Comparison of ENCODE assay signal across 22 cellular contexts in genomic region chr1:74686941-74687340, GRCh38. TPM values are rescaled to one million over a fixed set of nuclear protein-coding genes. Genes with fewer than 3 reads are reported as not detected.
DNase-seq lines count a peak whose midpoint lies in the region; ATAC-seq and TF ChIP-seq lines count a peak whose summit lies in the region.
"Had no signal": no experiment of that assay in that cellular context is flagged by ENCODE, and none has a peak within 500 bp of the region (broad histone marks: within the 10 kb centered on the region; RNA-seq: fewer than 3 reads in every experiment).

No MANE protein-coding gene starts in this region.

- no peak overlapping the region for H3K4me3 Mint-ChIP-seq in nephron progenitor cell
- H3K4me3 Mint-ChIP-seq: GM23338, T-helper 17 cell had no signal

- no peak overlapping the region for H2BK120ac ChIP-seq in mesendoderm (ENCODE audit: low read depth, low read length)

- H3K79me1 ChIP-seq in mesendoderm (ENCODE audit: low read length), result no peaks in the 10 kb centered on the region

- H3K27ac Mint-ChIP-seq in nephron progenitor cell, result no peak overlapping the region
- H3K27ac Mint-ChIP-seq: GM23338, T-helper 17 cell had no signal

- H3K23ac ChIP-seq in mesendoderm (ENCODE audit: low read length), result no peak overlapping the region

- DNase-seq in DMS 273 treated with DMSO at 0.1 percent for 48 hours (lab: John Stamatoyannopoulos, UW), result peak; percentile 24
- DNase-seq in NCI-H2171 (lab: John Stamatoyannopoulos, UW), result peak; percentile 10
- DNase-seq in NCI-H82 treated with DMSO at 0.1 percent for 48 hours (lab: John Stamatoyannopoulos, UW; ENCODE audit: unreplicated experiment), result peak; percentile 34
- no peak for DNase-seq in mesendoderm
- DNase-seq in nephron progenitor cell, result no peak
- no peak for DNase-seq in stimulated activated CD4-positive, alpha-beta T cell treated with anti-CD3 and anti-CD28 coated beads, Interleukin-4, amount 100 ng/mL, for 1 hour
- DNase-seq: DMS79 treated with DMSO at 0.1 percent for 48 hours, KG1, NCI-H1092, NCI-H2081 treated with DMSO at 0.1 percent for 48 hours, NCI-H226, NCI-H526 treated with DMSO at 0.1 percent for 48 hours, PC-9, RPMI8226, SW 1271, T-helper 17 cell had no signal

- peaks cover 23% of the 10 kb centered on the region for H3K4me1 Mint-ChIP-seq in nephron progenitor cell

- H4K5ac ChIP-seq in mesendoderm (ENCODE audit: low read length), result no peak overlapping the region

- no peak overlapping the region for H3K9ac ChIP-seq in mesendoderm (ENCODE audit: low read length)

- no CpG with 5 or more reads among the region's 4 CpGs for WGBS in mesendoderm (ENCODE audit: extremely low coverage, insufficient coverage, low lambda C conversion rate)

- no peak overlapping the region for H2BK5ac ChIP-seq in mesendoderm (ENCODE audit: low read length)

- H2AK5ac ChIP-seq in mesendoderm (ENCODE audit: low read length), result no peak overlapping the region

- H3K56ac ChIP-seq in mesendoderm (ENCODE audit: low read length), result no peak overlapping the region

- peak overlapping the region; percentile 6 for H4K8ac ChIP-seq in mesendoderm (ENCODE audit: low read depth, low read length)

- H3K4me2 ChIP-seq in mesendoderm (ENCODE audit: low read length), result no peak overlapping the region
- H3K4me2 ChIP-seq: GM23338, PC-9 had no signal

- no peak for ATAC-seq in GM21381 (IDR thresholded peaks at IDR 0.05; ENCODE audit: unreplicated experiment)
- ATAC-seq: GM12878, GM23338, T-helper 17 cell had no signal

- H3K4ac ChIP-seq in mesendoderm (ENCODE audit: low read depth, low read length), result no peak overlapping the region

- H3K18ac ChIP-seq in mesendoderm (ENCODE audit: low read length), result no peak overlapping the region

- H3K27ac ChIP-seq in mesendoderm (ENCODE audit: low read depth, low read length), result no peak overlapping the region
- H3K27ac ChIP-seq: PC-9, SK-N-MC had no signal

- no peaks in the 10 kb centered on the region for H3K27me3 Mint-ChIP-seq in nephron progenitor cell (ENCODE audit: low read depth, poor library complexity)

- H3K4me3 ChIP-seq in mesendoderm (ENCODE audit: low read length), result no peak overlapping the region
- H3K4me3 ChIP-seq: GM12878, GM23338, HAP-1, PC-9, SK-N-MC had no signal

- H3K36me3 Mint-ChIP-seq in nephron progenitor cell (ENCODE audit: low read depth), result no peaks in the 10 kb centered on the region

- H3K4me1 ChIP-seq in mesendoderm (ENCODE audit: control insufficient read depth, low read depth, low read length), result no peaks in the 10 kb centered on the region
- H3K4me1 ChIP-seq: HAP-1 had no signal

- H2BK15ac ChIP-seq in mesendoderm (replicated peaks; ENCODE audit: low read depth), result no peak overlapping the region

- no peaks in the 10 kb centered on the region for H3K36me3 ChIP-seq in mesendoderm (ENCODE audit: control insufficient read depth, insufficient read depth, low read length)
- H3K36me3 ChIP-seq: BE2C, HAP-1 had no signal

- no peaks in the 10 kb centered on the region for H3K27me3 ChIP-seq in mesendoderm (ENCODE audit: insufficient read depth, low read length, poor library complexity)
- H3K27me3 ChIP-seq: BE2C had no signal

- H3K79me2 ChIP-seq in mesendoderm (ENCODE audit: control insufficient read depth, insufficient read depth, low read length), result no peaks in the 10 kb centered on the region

- no peak for TF ChIP-seq CTCF in nephron progenitor cell (IDR thresholded peaks at IDR 0.05)

- H3K9me3 Mint-ChIP-seq in nephron progenitor cell, result no peaks in the 10 kb centered on the region
- H3K9me3 Mint-ChIP-seq: GM23338 had no signal

RNA-seq across cellular contexts. Expression of gene ERICH3, which starts 13.3 kb away (rescaled TPM):
- polyA plus RNA-seq in mesendoderm (2013, experiment 1 of 2), result not detected
- not detected for polyA plus RNA-seq in mesendoderm (2013, experiment 2 of 2)
- polyA plus RNA-seq: GM23338 had no signal

RNA-seq across cellular contexts. Expression of gene CRYZ, which starts 45.9 kb away (rescaled TPM):
- polyA plus RNA-seq in mesendoderm (2013, experiment 1 of 2), result 25.2 TPM
- polyA plus RNA-seq in mesendoderm (2013, experiment 2 of 2), result 26.6 TPM

RNA-seq across cellular contexts. Expression of gene TYW3, which starts 46.0 kb away (rescaled TPM):
- 53.5 TPM for polyA plus RNA-seq in mesendoderm (2013, experiment 1 of 2)
- 51.6 TPM for polyA plus RNA-seq in mesendoderm (2013, experiment 2 of 2)

Comparison
In these comparisons a context has a peak if more than half of its experiments do, and no peak if none do; other contexts are left out.
1. DNase-seq: peak in DMS 273 treated with DMSO at 0.1 percent for 48 hours (single experiment), NCI-H2171 (single experiment) and NCI-H82 treated with DMSO at 0.1 percent for 48 hours (single experiment); none in mesendoderm (single experiment), nephron progenitor cell (single experiment) and stimulated activated CD4-positive, alpha-beta T cell treated with anti-CD3 and anti-CD28 coated beads, Interleukin-4, amount 100 ng/mL, for 1 hour (single experiment).